Comparison of ENCODE assay signal across 9 cellular contexts in the genomic region with DNA sequence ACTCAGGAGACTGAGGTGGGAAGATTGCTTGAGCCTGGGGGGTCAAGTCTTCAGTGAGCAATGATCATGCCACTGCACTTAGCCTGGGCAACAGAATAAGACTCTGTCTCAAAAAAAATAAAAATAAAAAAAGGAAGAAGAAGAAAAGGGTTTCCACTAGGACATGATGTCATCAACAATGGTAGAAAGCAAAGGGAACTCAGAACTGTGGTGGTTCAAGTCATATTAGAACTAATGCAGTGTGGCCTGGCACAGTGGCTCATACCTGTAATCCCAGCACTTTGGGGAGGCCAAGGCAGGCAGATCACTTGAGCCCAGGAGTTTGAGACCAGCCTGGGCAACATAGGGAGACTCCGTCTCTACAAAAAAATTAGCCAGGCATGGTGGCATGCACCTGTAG. TPM values are rescaled to one million over a fixed set of nuclear protein-coding genes. Genes with fewer than 3 reads are reported as not detected.
DNase-seq lines count a peak whose midpoint lies in the region; ATAC-seq, FAIRE-seq and TF ChIP-seq lines count a peak whose summit lies in the region.
"Not testable (repeated sequence)": the region's sequence is repeated elsewhere in the genome, so short reads cannot be mapped to it uniquely, and the experiment has no call there.
"Had no signal": no experiment of that assay in that cellular context is flagged by ENCODE, and none has a peak within 500 bp of the region (broad histone marks: within the 10 kb centered on the region; RNA-seq: fewer than 3 reads in every experiment).

No MANE protein-coding gene starts in this region.

- WGBS in HepG2 (ENCODE audit: low lambda C conversion rate), result no CpG with 5 or more reads among the region's 1 CpG

- not testable (repeated sequence) for H3K79me2 ChIP-seq in HepG2 (ENCODE audit: insufficient read depth, low read length)

- not testable (repeated sequence) for BruUV-seq in HepG2 (replicated peaks; lab: Mats Ljungman, UMichigan)

- H3K4me2 ChIP-seq in HepG2 (ENCODE audit: low read depth, low read length), result not testable (repeated sequence)

- TF ChIP-seq EP300 in HepG2 (IDR thresholded peaks at IDR 0.05; ENCODE audit: low read depth in 2 of 2, low read length in 2 of 2); HepG2 (CRISPR knock-in tag; IDR thresholded peaks at IDR 0.05; ENCODE audit: borderline replicate concordance): not testable (repeated sequence)

- not testable (repeated sequence) for H3K4me3 Mint-ChIP-seq in activated T-helper 2 cell treated with anti-CD3 and anti-CD28 coated beads, Interferon-gamma antibody, Interleukin-2, Interleukin-4, amounts not matched to agents 10 μg/mL and 5 μg/mL and 100 μg/mL, durations not matched to agents 14 hours and 24 hours and 36 hours (ENCODE audit: low read depth); stimulated activated memory B cell treated with anti-CD40 and anti-IgM and Interleukin-4, amounts not matched to agents 10 μg/mL and 1 μg/mL and 100 μg/mL, for 72 hours

- H3K27me3 Mint-ChIP-seq in activated T-helper 2 cell treated with anti-CD3 and anti-CD28 coated beads, Interferon-gamma antibody, Interleukin-2, Interleukin-4, amounts not matched to agents 10 μg/mL and 5 μg/mL and 100 μg/mL, durations not matched to agents 14 hours and 24 hours and 36 hours (ENCODE audit: low read depth); stimulated activated memory B cell treated with anti-CD40 and anti-IgM and Interleukin-4, amounts not matched to agents 10 μg/mL and 1 μg/mL and 100 μg/mL, for 72 hours: not testable (repeated sequence)

- not testable (repeated sequence) for DNase-seq in activated T-helper 2 cell treated with anti-CD3 and anti-CD28 coated beads, Interferon-gamma antibody, Interleukin-2, Interleukin-4, amounts not matched to agents 10 μg/mL and 5 μg/mL and 100 μg/mL, durations not matched to agents 14 hours and 24 hours and 36 hours (ENCODE audit: low spot score); HepG2 (ENCODE audit: low spot score)

- H3K9me3 ChIP-seq in HEK293 (ENCODE audit: control insufficient read depth, insufficient read depth, low read depth, low read length); HepG2 (ENCODE audit: low read length): not testable (repeated sequence)

- H3K36me3 ChIP-seq in HEK293 (ENCODE audit: control insufficient read depth in 2 of 2, insufficient read depth in 1 of 2, low read length in 2 of 2), result not testable (repeated sequence)
- peaks cover 5 to 12% of the 10 kb centered on the region in 2 experiments; a peak in 3 of 5 replicates for H3K36me3 ChIP-seq in HepG2 (replicated peaks in 1 of 2; ENCODE audit: control insufficient read depth in 1 of 2, insufficient read depth in 2 of 2, low read length in 2 of 2)

- peak overlapping the region; percentile 52 for H3K27ac Mint-ChIP-seq in activated T-helper 2 cell treated with anti-CD3 and anti-CD28 coated beads, Interferon-gamma antibody, Interleukin-2, Interleukin-4, amounts not matched to agents 10 μg/mL and 5 μg/mL and 100 μg/mL, durations not matched to agents 14 hours and 24 hours and 36 hours
- peak overlapping the region; percentile 46 for H3K27ac Mint-ChIP-seq in stimulated activated memory B cell treated with anti-CD40 and anti-IgM and Interleukin-4, amounts not matched to agents 10 μg/mL and 1 μg/mL and 100 μg/mL, for 72 hours

- TF ChIP-seq POLR2A in HepG2 (IDR thresholded peaks at IDR 0.05; ENCODE audit: insufficient read depth in 1 of 2, low read depth in 2 of 2, low read length in 2 of 2), result not testable (repeated sequence)

- not testable (repeated sequence) for H3K4me1 ChIP-seq in HEK293 (ENCODE audit: control insufficient read depth, insufficient read depth, low read length); HepG2 (ENCODE audit: insufficient read depth, low read length)

- H3K4me3 ChIP-seq in HEK293 (ENCODE audit: low read depth, low read length); HepG2 (replicated peaks in 1 of 3; ENCODE audit: insufficient read depth in 1 of 3, low read depth in 2 of 3, low read length in 3 of 3): not testable (repeated sequence)

- intact Hi-C loops in activated T-helper 2 cell treated with anti-CD3 and anti-CD28 coated beads, Interferon-gamma antibody, Interleukin-2, Interleukin-4, amounts not matched to agents 10 μg/mL and 5 μg/mL and 100 μg/mL, durations not matched to agents 14 hours and 24 hours and 36 hours (cut with micrococcal nuclease), result loop anchor here (10.0 kb wide), 1 partner anchor 87 kb away; no protein-coding TSS in a partner anchor
- intact Hi-C loops in HepG2 (cut with micrococcal nuclease; ENCODE audit: unreplicated experiment), result not testable (repeated sequence)

- POLR2A ChIA-PET in HEK293 (lab: Yijun Ruan, JAX); HepG2 (lab: Yijun Ruan, JAX): not testable (repeated sequence)

- peaks cover 47% of the 10 kb centered on the region for H3K4me1 Mint-ChIP-seq in activated T-helper 2 cell treated with anti-CD3 and anti-CD28 coated beads, Interferon-gamma antibody, Interleukin-2, Interleukin-4, amounts not matched to agents 10 μg/mL and 5 μg/mL and 100 μg/mL, durations not matched to agents 14 hours and 24 hours and 36 hours (ENCODE audit: low read depth)
- H3K4me1 Mint-ChIP-seq in stimulated activated memory B cell treated with anti-CD40 and anti-IgM and Interleukin-4, amounts not matched to agents 10 μg/mL and 1 μg/mL and 100 μg/mL, for 72 hours, result peaks cover 16% of the 10 kb centered on the region

- in situ Hi-C loops in HepG2 (cut with HindIII; ENCODE audit: extremely low pct_ligation_motif_present, low pct_unique_long_range_greater_than_20kb), result not testable (repeated sequence)

- CTCF ChIA-PET in HEK293 (lab: Yijun Ruan, JAX); HepG2 (lab: Yijun Ruan, JAX; ENCODE audit: low intra/inter-chr PET ratio, low total read pairs): not testable (repeated sequence)

- ATAC-seq in HepG2; stimulated activated memory B cell treated with anti-CD40 and anti-IgM and Interleukin-4, amounts not matched to agents 10 μg/mL and 1 μg/mL and 100 μg/mL, for 72 hours: not testable (repeated sequence)

- H3K27me3 ChIP-seq in HepG2 (ENCODE audit: control insufficient read depth in 1 of 2, insufficient read depth in 2 of 2, low read length in 2 of 2), result not testable (repeated sequence)

- not testable (repeated sequence) for FAIRE-seq in HepG2 (lab: Jason Lieb, UNC)

- H3K27ac ChIP-seq in C4-2B, result peak overlapping the region; percentile 23; the same call in 1 of the 2 replicates
- H3K27ac ChIP-seq in HEK293 (ENCODE audit: extremely low read depth, low read depth, low read length); HepG2 (ENCODE audit: extremely low read length, insufficient read depth, low read length): not testable (repeated sequence)

- not testable (repeated sequence) for TF ChIP-seq CTCF in C4-2B (conservative IDR thresholded peaks at IDR 0.05); HEK293 (tag by site-specific recombination; IDR thresholded peaks at IDR 0.05); HepG2 (CRISPR knock-in tag; IDR thresholded peaks at IDR 0.05)

- not testable (repeated sequence) for H4K20me1 ChIP-seq in HepG2 (ENCODE audit: insufficient read depth, low read length)

- peaks cover 60% of the 10 kb centered on the region for H3K36me3 Mint-ChIP-seq in activated T-helper 2 cell treated with anti-CD3 and anti-CD28 coated beads, Interferon-gamma antibody, Interleukin-2, Interleukin-4, amounts not matched to agents 10 μg/mL and 5 μg/mL and 100 μg/mL, durations not matched to agents 14 hours and 24 hours and 36 hours (ENCODE audit: low read depth)
- peaks cover 47% of the 10 kb centered on the region for H3K36me3 Mint-ChIP-seq in stimulated activated memory B cell treated with anti-CD40 and anti-IgM and Interleukin-4, amounts not matched to agents 10 μg/mL and 1 μg/mL and 100 μg/mL, for 72 hours

- not testable (repeated sequence) for H3K9ac ChIP-seq in HepG2 (ENCODE audit: insufficient read depth, low read depth, low read length)

- TF ChIP-seq RAD21 in HepG2 (CRISPR knock-in tag; IDR thresholded peaks at IDR 0.05), result not testable (repeated sequence)

- not testable (repeated sequence) for H2AFZ ChIP-seq in HepG2 (ENCODE audit: low read length)

- not testable (repeated sequence) for H3K9me3 Mint-ChIP-seq in activated T-helper 2 cell treated with anti-CD3 and anti-CD28 coated beads, Interferon-gamma antibody, Interleukin-2, Interleukin-4, amounts not matched to agents 10 μg/mL and 5 μg/mL and 100 μg/mL, durations not matched to agents 14 hours and 24 hours and 36 hours; stimulated activated memory B cell treated with anti-CD40 and anti-IgM and Interleukin-4, amounts not matched to agents 10 μg/mL and 1 μg/mL and 100 μg/mL, for 72 hours

RNA-seq across cellular contexts. Expression of gene ABHD6, which starts 30.0 kb away (rescaled TPM):
- total RNA-seq in activated T-helper 2 cell treated with anti-CD3 and anti-CD28 coated beads, Interferon-gamma antibody, Interleukin-2, Interleukin-4, amounts not matched to agents 10 μg/mL and 5 μg/mL and 100 μg/mL, durations not matched to agents 14 hours and 24 hours and 36 hours, result 26.4 and 28.2 TPM in 2 replicates
- 5.7 and 9.0 TPM in 2 replicates for total RNA-seq in HepG2 (2016; rRNA removed; fragmentation: Illumina TruSeq; extraction: Trizol)
- total RNA-seq in HepG2 (2016; cell fraction: cytosol; rRNA removed; fragmentation: Illumina TruSeq; extraction: Trizol; ENCODE audit: low read depth), result 4.3 and 4.9 TPM in 2 replicates
- 4.8 and 8.8 TPM in 2 replicates for total RNA-seq in HepG2 (2016; cell fraction: insoluble cytoplasmic fraction; rRNA removed; fragmentation: Illumina TruSeq; extraction: Trizol)
- 7.3 and 7.9 TPM in 2 replicates for total RNA-seq in HepG2 (2016; cell fraction: membrane; rRNA removed; fragmentation: Illumina TruSeq; extraction: Trizol)
- 7.5 and 8.4 TPM in 2 replicates for total RNA-seq in HepG2 (2016; cell fraction: nucleus; rRNA removed; fragmentation: Illumina TruSeq; extraction: Trizol)
- 16.5 and 17.2 TPM in 2 replicates for polyA plus RNA-seq in HepG2 (2011; rRNA removed)
- polyA plus RNA-seq in HepG2 (2011; cell fraction: cytosol; rRNA removed), result 17.9 and 18.6 TPM in 2 replicates
- 10.2 and 11.0 TPM in 2 replicates for polyA plus RNA-seq in HepG2 (2011; cell fraction: nucleus; rRNA removed)
- polyA plus RNA-seq in HepG2 (2012), result 7.6 and 9.4 TPM in 2 replicates
- polyA plus RNA-seq in HepG2 (2016; cell fraction: cytosol; fragmentation: Illumina TruSeq; extraction: Trizol; ENCODE audit: low read depth), result 3.4 and 4.3 TPM in 2 replicates
- 4.7 and 5.8 TPM in 2 replicates for polyA plus RNA-seq in HepG2 (2016; cell fraction: insoluble cytoplasmic fraction; fragmentation: Illumina TruSeq; extraction: Trizol; ENCODE audit: low read depth)
- polyA plus RNA-seq in HepG2 (2016; cell fraction: membrane; fragmentation: Illumina TruSeq; extraction: Trizol; ENCODE audit: low read depth), result 4.9 and 6.1 TPM in 2 replicates
- polyA plus RNA-seq in HepG2 (2016; cell fraction: nucleus; fragmentation: Illumina TruSeq; extraction: Trizol; ENCODE audit: insufficient read depth, low read depth), result 9.1 and 12.2 TPM in 2 replicates
- polyA minus RNA-seq in HepG2 (2011; rRNA and poly(A)+ RNA removed; ENCODE audit: low replicate concordance), result 34.5 and 67.6 TPM in 2 replicates
- 10.7 and 12.8 TPM in 2 replicates for polyA minus RNA-seq in HepG2 (2011; cell fraction: cytosol; rRNA and poly(A)+ RNA removed)
- polyA minus RNA-seq in HepG2 (2011; cell fraction: nucleus; rRNA and poly(A)+ RNA removed), result 12.6 and 14.9 TPM in 2 replicates

RNA-seq across cellular contexts. Expression of gene RPP14, which starts 38.5 kb away (rescaled TPM):
- total RNA-seq in activated T-helper 2 cell treated with anti-CD3 and anti-CD28 coated beads, Interferon-gamma antibody, Interleukin-2, Interleukin-4, amounts not matched to agents 10 μg/mL and 5 μg/mL and 100 μg/mL, durations not matched to agents 14 hours and 24 hours and 36 hours, result 21.8 and 23.8 TPM in 2 replicates
- 15.4 and 21.5 TPM in 2 replicates for total RNA-seq in HepG2 (2016; rRNA removed; fragmentation: Illumina TruSeq; extraction: Trizol)
- 3.9 and 5.5 TPM in 2 replicates for total RNA-seq in HepG2 (2016; cell fraction: cytosol; rRNA removed; fragmentation: Illumina TruSeq; extraction: Trizol; ENCODE audit: low read depth)
- 19.2 and 23.3 TPM in 2 replicates for total RNA-seq in HepG2 (2016; cell fraction: insoluble cytoplasmic fraction; rRNA removed; fragmentation: Illumina TruSeq; extraction: Trizol)
- total RNA-seq in HepG2 (2016; cell fraction: membrane; rRNA removed; fragmentation: Illumina TruSeq; extraction: Trizol), result 14.8 and 15.2 TPM in 2 replicates
- total RNA-seq in HepG2 (2016; cell fraction: nucleus; rRNA removed; fragmentation: Illumina TruSeq; extraction: Trizol), result 13.3 and 14.6 TPM in 2 replicates
- polyA plus RNA-seq in HepG2 (2011; rRNA removed), result 10.5 and 16.2 TPM in 2 replicates
- 8.2 and 12.1 TPM in 2 replicates for polyA plus RNA-seq in HepG2 (2011; cell fraction: cytosol; rRNA removed)
- 4.6 and 7.8 TPM in 2 replicates for polyA plus RNA-seq in HepG2 (2011; cell fraction: nucleus; rRNA removed)
- 7.4 and 10.0 TPM in 2 replicates for polyA plus RNA-seq in HepG2 (2012)
- polyA plus RNA-seq in HepG2 (2016; cell fraction: cytosol; fragmentation: Illumina TruSeq; extraction: Trizol; ENCODE audit: low read depth), result 3.0 and 5.0 TPM in 2 replicates
- 19.5 and 20.3 TPM in 2 replicates for polyA plus RNA-seq in HepG2 (2016; cell fraction: insoluble cytoplasmic fraction; fragmentation: Illumina TruSeq; extraction: Trizol; ENCODE audit: low read depth)
- 9.1 and 11.4 TPM in 2 replicates for polyA plus RNA-seq in HepG2 (2016; cell fraction: membrane; fragmentation: Illumina TruSeq; extraction: Trizol; ENCODE audit: low read depth)
- polyA plus RNA-seq in HepG2 (2016; cell fraction: nucleus; fragmentation: Illumina TruSeq; extraction: Trizol; ENCODE audit: insufficient read depth, low read depth), result 20.1 and 20.2 TPM in 2 replicates
- 11.7 and 17.4 TPM in 2 replicates for polyA minus RNA-seq in HepG2 (2011; rRNA and poly(A)+ RNA removed; ENCODE audit: low replicate concordance)
- polyA minus RNA-seq in HepG2 (2011; cell fraction: cytosol; rRNA and poly(A)+ RNA removed), result 4.1 and 6.0 TPM in 2 replicates
- 17.5 and 18.9 TPM in 2 replicates for polyA minus RNA-seq in HepG2 (2011; cell fraction: nucleus; rRNA and poly(A)+ RNA removed)

RNA-seq across cellular contexts. Expression of gene HTD2, which starts 38.8 kb away (rescaled TPM):
- 10.1 and 10.5 TPM in 2 replicates for total RNA-seq in activated T-helper 2 cell treated with anti-CD3 and anti-CD28 coated beads, Interferon-gamma antibody, Interleukin-2, Interleukin-4, amounts not matched to agents 10 μg/mL and 5 μg/mL and 100 μg/mL, durations not matched to agents 14 hours and 24 hours and 36 hours
- total RNA-seq in HepG2 (2016; rRNA removed; fragmentation: Illumina TruSeq; extraction: Trizol), result 13.7 and 20.1 TPM in 2 replicates
- 3.2 and 5.5 TPM in 2 replicates for total RNA-seq in HepG2 (2016; cell fraction: cytosol; rRNA removed; fragmentation: Illumina TruSeq; extraction: Trizol; ENCODE audit: low read depth)
- 12.8 and 20.3 TPM in 2 replicates for total RNA-seq in HepG2 (2016; cell fraction: insoluble cytoplasmic fraction; rRNA removed; fragmentation: Illumina TruSeq; extraction: Trizol)
- total RNA-seq in HepG2 (2016; cell fraction: membrane; rRNA removed; fragmentation: Illumina TruSeq; extraction: Trizol), result 13.7 and 15.4 TPM in 2 replicates
- total RNA-seq in HepG2 (2016; cell fraction: nucleus; rRNA removed; fragmentation: Illumina TruSeq; extraction: Trizol), result 7.4 and 8.0 TPM in 2 replicates
- polyA plus RNA-seq in HepG2 (2011; rRNA removed), result 7.8 and 8.6 TPM in 2 replicates
- polyA plus RNA-seq in HepG2 (2011; cell fraction: cytosol; rRNA removed), result 5.0 and 8.2 TPM in 2 replicates
- 2.4 and 2.6 TPM in 2 replicates for polyA plus RNA-seq in HepG2 (2011; cell fraction: nucleus; rRNA removed)
- polyA plus RNA-seq in HepG2 (2012), result 5.6 and 7.7 TPM in 2 replicates
- 3.9 and 5.1 TPM in 2 replicates for polyA plus RNA-seq in HepG2 (2016; cell fraction: cytosol; fragmentation: Illumina TruSeq; extraction: Trizol; ENCODE audit: low read depth)
- 14.3 and 17.9 TPM in 2 replicates for polyA plus RNA-seq in HepG2 (2016; cell fraction: insoluble cytoplasmic fraction; fragmentation: Illumina TruSeq; extraction: Trizol; ENCODE audit: low read depth)
- polyA plus RNA-seq in HepG2 (2016; cell fraction: membrane; fragmentation: Illumina TruSeq; extraction: Trizol; ENCODE audit: low read depth), result 8.0 and 9.8 TPM in 2 replicates
- 12.9 and 13.7 TPM in 2 replicates for polyA plus RNA-seq in HepG2 (2016; cell fraction: nucleus; fragmentation: Illumina TruSeq; extraction: Trizol; ENCODE audit: insufficient read depth, low read depth)
- 3.9 and 9.8 TPM in 2 replicates for polyA minus RNA-seq in HepG2 (2011; rRNA and poly(A)+ RNA removed; ENCODE audit: low replicate concordance)
- 4.0 and 4.7 TPM in 2 replicates for polyA minus RNA-seq in HepG2 (2011; cell fraction: cytosol; rRNA and poly(A)+ RNA removed)
- polyA minus RNA-seq in HepG2 (2011; cell fraction: nucleus; rRNA and poly(A)+ RNA removed), result 5.2 and 5.7 TPM in 2 replicates

RNA-seq across cellular contexts. Expression of gene DNASE1L3, which starts 56.8 kb away (rescaled TPM):
- total RNA-seq in activated T-helper 2 cell treated with anti-CD3 and anti-CD28 coated beads, Interferon-gamma antibody, Interleukin-2, Interleukin-4, amounts not matched to agents 10 μg/mL and 5 μg/mL and 100 μg/mL, durations not matched to agents 14 hours and 24 hours and 36 hours, result not detected in 2 replicates
- 0.55 and 0.86 TPM in 2 replicates for total RNA-seq in HepG2 (2016; rRNA removed; fragmentation: Illumina TruSeq; extraction: Trizol)
- 0.30 TPM in 1 of 2 replicates, not detected in the other for total RNA-seq in HepG2 (2016; cell fraction: cytosol; rRNA removed; fragmentation: Illumina TruSeq; extraction: Trizol; ENCODE audit: low read depth)
- total RNA-seq in HepG2 (2016; cell fraction: insoluble cytoplasmic fraction; rRNA removed; fragmentation: Illumina TruSeq; extraction: Trizol), result 0.61 and 0.73 TPM in 2 replicates
- total RNA-seq in HepG2 (2016; cell fraction: membrane; rRNA removed; fragmentation: Illumina TruSeq; extraction: Trizol), result 0.53 and 1.1 TPM in 2 replicates
- 0.22 TPM in 1 of 2 replicates, not detected in the other for total RNA-seq in HepG2 (2016; cell fraction: nucleus; rRNA removed; fragmentation: Illumina TruSeq; extraction: Trizol)
- polyA plus RNA-seq in HepG2 (2011; rRNA removed), result 1.0 and 1.7 TPM in 2 replicates
- 1.0 and 1.3 TPM in 2 replicates for polyA plus RNA-seq in HepG2 (2011; cell fraction: cytosol; rRNA removed)
- polyA plus RNA-seq in HepG2 (2011; cell fraction: nucleus; rRNA removed), result 0.43 and 0.51 TPM in 2 replicates
- 0.33 and 2.5 TPM in 2 replicates for polyA plus RNA-seq in HepG2 (2012)
- polyA plus RNA-seq in HepG2 (2016; cell fraction: cytosol; fragmentation: Illumina TruSeq; extraction: Trizol; ENCODE audit: low read depth), result 0.27 and 0.35 TPM in 2 replicates
- polyA plus RNA-seq in HepG2 (2016; cell fraction: insoluble cytoplasmic fraction; fragmentation: Illumina TruSeq; extraction: Trizol; ENCODE audit: low read depth), result 0.44 and 0.59 TPM in 2 replicates
- 0.34 and 0.37 TPM in 2 replicates for polyA plus RNA-seq in HepG2 (2016; cell fraction: membrane; fragmentation: Illumina TruSeq; extraction: Trizol; ENCODE audit: low read depth)
- polyA plus RNA-seq in HepG2 (2016; cell fraction: nucleus; fragmentation: Illumina TruSeq; extraction: Trizol; ENCODE audit: insufficient read depth, low read depth), result 0.55 TPM in 1 of 2 replicates, not detected in the other
- 0.14 and 1.8 TPM in 2 replicates for polyA minus RNA-seq in HepG2 (2011; rRNA and poly(A)+ RNA removed; ENCODE audit: low replicate concordance)
- polyA minus RNA-seq in HepG2 (2011; cell fraction: cytosol; rRNA and poly(A)+ RNA removed), result 0.88 TPM in 1 of 2 replicates, not detected in the other
- polyA minus RNA-seq in HepG2 (2011; cell fraction: nucleus; rRNA and poly(A)+ RNA removed), result 0.77 and 0.87 TPM in 2 replicates
- total RNA-seq: A172; Calu3; CD8-positive, alpha-beta T cell had no signal
- polyA plus RNA-seq: BJ had no signal
